ENCODE assay signal across 30 cellular contexts in the genomic region with DNA sequence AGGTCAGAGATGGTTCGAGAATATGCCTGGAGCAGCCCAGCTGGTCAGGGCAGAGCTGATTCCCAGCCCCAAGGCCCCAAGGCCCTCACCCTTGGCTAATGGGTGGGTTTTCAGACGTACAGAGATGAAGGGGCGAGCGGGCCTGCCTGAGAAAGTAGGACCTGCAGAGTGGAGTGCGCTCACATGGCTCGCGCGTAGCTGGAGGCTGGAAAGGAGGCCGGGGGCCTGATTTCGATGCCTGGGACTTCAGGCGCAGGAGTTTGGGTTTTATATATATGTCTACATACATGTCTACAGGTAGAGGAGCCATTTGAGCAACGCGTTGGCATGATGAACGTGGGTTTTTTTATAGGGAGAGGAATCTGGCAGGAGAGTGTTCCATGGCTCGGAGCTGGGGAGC.
"Had no signal": no experiment of that assay in that cellular context is flagged by ENCODE, and none has a peak within 500 bp of the region (broad histone marks: within the 10 kb centered on the region; RNA-seq: fewer than 3 reads in every experiment).

No MANE protein-coding gene starts in this region.

- DNase-seq: activated CD4-positive, alpha-beta memory T cell treated with anti-CD3 and anti-CD28 coated beads, Interleukin-2, amount 10 ng/mL, durations not matched to agents 7 days and 5 days; activated CD4-positive, alpha-beta T cell treated with anti-CD3 and anti-CD28 coated beads for 1 hour; activated CD4-positive, alpha-beta T cell treated with anti-CD3 and anti-CD28 coated beads for 48 hours; activated CD4-positive, CD25-positive, alpha-beta regulatory T cell; activated CD8-positive, alpha-beta memory T cell treated with anti-CD3 and anti-CD28 coated beads for 24 hours; activated CD8-positive, alpha-beta memory T cell treated with anti-CD3 and anti-CD28 coated beads, Interleukin-2, amount 10 ng/mL, durations not matched to agents 7 days and 5 days; activated CD8-positive, alpha-beta memory T cell treated with anti-CD3 and anti-CD28 coated beads, Interleukin-2, amount 50 U/mL, for 48 hours; activated effector memory CD4-positive, alpha-beta T cell treated with Interleukin-2 at 50 U/mL for 16 hours; activated naive CD4-positive, alpha-beta T cell treated with anti-CD3 and anti-CD28 coated beads, Interleukin-2, amount 10 ng/mL, durations not matched to agents 7 days and 5 days; activated naive CD8-positive, alpha-beta T cell treated with anti-CD3 and anti-CD28 coated beads, Interleukin-2, amount 50 U/mL, for 24 hours; activated T-cell treated with anti-CD3 and anti-CD28 coated beads, Interleukin-2, amount 50 U/mL, for 48 hours; anterior cingulate cortex; IMR-90; NCI-H1092 treated with DMSO at 0.1 percent for 48 hours; NCI-H1417; NCI-H187 treated with DMSO at 0.1 percent for 48 hours; NCI-H2081 treated with DMSO at 0.1 percent for 48 hours; NCI-H226; NCI-H446 treated with DMSO at 0.1 percent for 48 hours; NCI-H524; PC-3; RPMI8226; SIG-M5; T-cell; T1000; WERI-Rb-1 had no signal

- H3K27ac ChIP-seq: Peyer's patch, WERI-Rb-1 had no signal

- H3K4me3 Mint-ChIP-seq: activated CD4-positive, alpha-beta memory T cell treated with anti-CD3 and anti-CD28 coated beads, Interleukin-2, amount 10 ng/mL, durations not matched to agents 7 days and 5 days; activated CD8-positive, alpha-beta memory T cell treated with anti-CD3 and anti-CD28 coated beads, Interleukin-2, amount 10 ng/mL, durations not matched to agents 7 days and 5 days; activated naive CD4-positive, alpha-beta T cell treated with anti-CD3 and anti-CD28 coated beads, Interleukin-2, amount 10 ng/mL, durations not matched to agents 7 days and 5 days; activated naive CD8-positive, alpha-beta T cell; activated naive CD8-positive, alpha-beta T cell treated with anti-CD3 and anti-CD28 coated beads, Interleukin-2, amount 50 U/mL, for 24 hours; brain; T-cell had no signal

- H3K27ac Mint-ChIP-seq: activated CD4-positive, alpha-beta memory T cell treated with anti-CD3 and anti-CD28 coated beads, Interleukin-2, amount 10 ng/mL, durations not matched to agents 7 days and 5 days; activated CD8-positive, alpha-beta memory T cell treated with anti-CD3 and anti-CD28 coated beads, Interleukin-2, amount 10 ng/mL, durations not matched to agents 7 days and 5 days; activated naive CD4-positive, alpha-beta T cell treated with anti-CD3 and anti-CD28 coated beads, Interleukin-2, amount 10 ng/mL, durations not matched to agents 7 days and 5 days; activated naive CD8-positive, alpha-beta T cell treated with anti-CD3 and anti-CD28 coated beads, Interleukin-2, amount 50 U/mL, for 24 hours; brain; T-cell had no signal

- H3K9me3 ChIP-seq: Peyer's patch had no signal

- H3K27me3 Mint-ChIP-seq: activated CD4-positive, alpha-beta memory T cell treated with anti-CD3 and anti-CD28 coated beads, Interleukin-2, amount 10 ng/mL, durations not matched to agents 7 days and 5 days; activated CD8-positive, alpha-beta memory T cell treated with anti-CD3 and anti-CD28 coated beads, Interleukin-2, amount 10 ng/mL, durations not matched to agents 7 days and 5 days; activated naive CD4-positive, alpha-beta T cell treated with anti-CD3 and anti-CD28 coated beads, Interleukin-2, amount 10 ng/mL, durations not matched to agents 7 days and 5 days; activated naive CD8-positive, alpha-beta T cell; activated naive CD8-positive, alpha-beta T cell treated with anti-CD3 and anti-CD28 coated beads, Interleukin-2, amount 50 U/mL, for 24 hours; T-cell had no signal

- H3K36me3 Mint-ChIP-seq: activated CD8-positive, alpha-beta memory T cell treated with anti-CD3 and anti-CD28 coated beads, Interleukin-2, amount 10 ng/mL, durations not matched to agents 7 days and 5 days; activated naive CD4-positive, alpha-beta T cell treated with anti-CD3 and anti-CD28 coated beads, Interleukin-2, amount 10 ng/mL, durations not matched to agents 7 days and 5 days had no signal

- H3K27me3 ChIP-seq: Peyer's patch had no signal

- H3K36me3 ChIP-seq: Peyer's patch, WERI-Rb-1 had no signal

- H3K4me3 ChIP-seq: K562, Peyer's patch had no signal

- H3K4me1 Mint-ChIP-seq: activated CD4-positive, alpha-beta memory T cell treated with anti-CD3 and anti-CD28 coated beads, Interleukin-2, amount 10 ng/mL, durations not matched to agents 7 days and 5 days; activated CD8-positive, alpha-beta memory T cell treated with anti-CD3 and anti-CD28 coated beads, Interleukin-2, amount 10 ng/mL, durations not matched to agents 7 days and 5 days; activated naive CD4-positive, alpha-beta T cell treated with anti-CD3 and anti-CD28 coated beads, Interleukin-2, amount 10 ng/mL, durations not matched to agents 7 days and 5 days had no signal

- H3K9me3 Mint-ChIP-seq: activated CD4-positive, alpha-beta memory T cell treated with anti-CD3 and anti-CD28 coated beads, Interleukin-2, amount 10 ng/mL, durations not matched to agents 7 days and 5 days; activated naive CD4-positive, alpha-beta T cell treated with anti-CD3 and anti-CD28 coated beads, Interleukin-2, amount 10 ng/mL, durations not matched to agents 7 days and 5 days; activated naive CD8-positive, alpha-beta T cell treated with anti-CD3 and anti-CD28 coated beads, Interleukin-2, amount 50 U/mL, for 24 hours had no signal
